In genomic region chr4:30945586-30945985, GRCh38 we compare ENCODE assay signal across 20 cellular contexts.
A peak's percentile ranks its signal among the peaks of the same experiment; 100 is the strongest.
DNase-seq lines count a peak whose midpoint lies in the region; ATAC-seq, FAIRE-seq and TF ChIP-seq lines count a peak whose summit lies in the region.
"Had no signal": no experiment of that assay in that cellular context is flagged by ENCODE, and none has a peak within 500 bp of the region (broad histone marks: within the 10 kb centered on the region; RNA-seq: fewer than 3 reads in every experiment).

No MANE protein-coding gene starts in this region.

- H3K36me3 Mint-ChIP-seq in astrocyte (ENCODE audit: low read depth, unreplicated experiment): no peaks in the 10 kb centered on the region
- H3K36me3 Mint-ChIP-seq: brain had no signal

- POLR2A ChIA-PET in HEK293 (lab: Yijun Ruan, JAX): no interaction called here

- H2AFZ ChIP-seq in astrocyte (ENCODE audit: low read depth, low read length): peak overlapping the region; percentile 48

- H3K9me3 ChIP-seq in HEK293 (ENCODE audit: control insufficient read depth, insufficient read depth, low read depth, low read length) (no peaks in the 10 kb centered on the region), astrocyte (ENCODE audit: insufficient read depth, low read depth, low read length) (no peaks in the 10 kb centered on the region)
- H3K9me3 ChIP-seq: spleen had no signal

- peaks cover 9% of the 10 kb centered on the region for H3K4me1 Mint-ChIP-seq in astrocyte (ENCODE audit: low read depth, unreplicated experiment)

- ATAC-seq in HG02981 (IDR thresholded peaks at IDR 0.05; ENCODE audit: unreplicated experiment) (no peak), GM21367 (IDR thresholded peaks at IDR 0.05; ENCODE audit: unreplicated experiment) (no peak)
- ATAC-seq: GM12878 had no signal

- H3K27ac Mint-ChIP-seq in astrocyte (ENCODE audit: unreplicated experiment): peak overlapping the region; percentile 59
- H3K27ac Mint-ChIP-seq: T-helper 2 cell treated with Interferon-gamma antibody and Interleukin-4, amounts not matched to agents 5 μg/mL and 100 μg/mL, for 36 hours had no signal

- TF ChIP-seq CTCF in HEK293 (tag by site-specific recombination; IDR thresholded peaks at IDR 0.05) (no peak), astrocyte (IDR thresholded peaks at IDR 0.05; ENCODE audit: insufficient read depth, low read depth, low read length) (no peak)

- no peaks in the 10 kb centered on the region for H3K79me2 ChIP-seq in astrocyte (ENCODE audit: insufficient read depth, low read length)

- H3K9me3 Mint-ChIP-seq in astrocyte (ENCODE audit: unreplicated experiment): no peaks in the 10 kb centered on the region
- H3K9me3 Mint-ChIP-seq: brain; T-helper 2 cell treated with Interferon-gamma antibody and Interleukin-4, amounts not matched to agents 5 μg/mL and 100 μg/mL, for 36 hours had no signal

- peaks cover 7% of the 10 kb centered on the region for H3K4me1 ChIP-seq in HEK293 (ENCODE audit: control insufficient read depth, insufficient read depth, low read length)
- H3K4me1 ChIP-seq in astrocyte (ENCODE audit: insufficient read depth, low read length): peaks cover 6% of the 10 kb centered on the region
- H3K4me1 ChIP-seq: spleen had no signal

- H3K4me3 Mint-ChIP-seq in astrocyte (ENCODE audit: unreplicated experiment): no peak overlapping the region
- H3K4me3 Mint-ChIP-seq: brain; T-helper 2 cell treated with Interferon-gamma antibody and Interleukin-4, amounts not matched to agents 5 μg/mL and 100 μg/mL, for 36 hours had no signal

- H4K20me1 ChIP-seq in astrocyte (ENCODE audit: insufficient read depth, low read length): no peaks in the 10 kb centered on the region

- H3K36me3 ChIP-seq in HEK293 (ENCODE audit: control insufficient read depth in 2 of 2, insufficient read depth in 1 of 2, low read length in 2 of 2): no peaks in the 10 kb centered on the region
- H3K36me3 ChIP-seq in astrocyte (ENCODE audit: insufficient read depth, low read length): no peaks in the 10 kb centered on the region
- H3K36me3 ChIP-seq: spleen had no signal

- H3K9ac ChIP-seq in astrocyte (ENCODE audit: low read length): no peak overlapping the region

- H3K4me2 ChIP-seq in astrocyte (ENCODE audit: low read length): peak overlapping the region; percentile 12

- no peak for FAIRE-seq in astrocyte (lab: Jason Lieb, UNC)
- FAIRE-seq: GM12878 had no signal

- H3K27me3 ChIP-seq in astrocyte (ENCODE audit: insufficient read depth, low read length): no peaks in the 10 kb centered on the region
- H3K27me3 ChIP-seq: dorsolateral prefrontal cortex, spleen had no signal

- H3K27me3 Mint-ChIP-seq in astrocyte (ENCODE audit: low read depth, unreplicated experiment): no peaks in the 10 kb centered on the region
- H3K27me3 Mint-ChIP-seq: brain had no signal

- H3K27ac ChIP-seq in HEK293 (ENCODE audit: extremely low read depth, low read depth, low read length): no peak overlapping the region; the same call in 1 of the 2 replicates
- no peak overlapping the region for H3K27ac ChIP-seq in astrocyte (ENCODE audit: low read depth, low read length)
- H3K27ac ChIP-seq: dorsolateral prefrontal cortex had no signal

- H3K4me3 ChIP-seq in HEK293 (ENCODE audit: low read depth, low read length) (no peak overlapping the region), astrocyte (ENCODE audit: insufficient read depth, low read depth, low read length) (no peak overlapping the region)
- H3K4me3 ChIP-seq: dorsolateral prefrontal cortex, GM12878, spleen had no signal

- DNase-seq in astrocyte (ENCODE audit: low read depth) (peak; percentile 65), iris pigment epithelial cell (ENCODE audit: low read depth) (peak; percentile 35), pulmonary artery endothelial cell (ENCODE audit: low read depth, low spot score) (peak; percentile 13), NCI-H187 treated with DMSO at 0.1 percent for 48 hours (lab: John Stamatoyannopoulos, UW) (no peak), epidermal melanocyte (ENCODE audit: insufficient read length, low spot score) (no peak)
- DNase-seq: activated CD4-positive, CD25-positive, alpha-beta regulatory T cell treated with anti-CD3 and anti-CD28 coated beads, Interleukin-2, amount 50 U/mL, for 72 hours; activated naive CD4-positive, alpha-beta T cell treated with Interleukin-2 at 50 U/mL for 16 hours; AML-193; dorsolateral prefrontal cortex; hippocampal formation; MM.1S; NCI-H1930; NCI-H446 treated with DMSO at 0.1 percent for 48 hours; spleen had no signal

- CTCF ChIA-PET in HEK293 (lab: Yijun Ruan, JAX): no interaction called here

TF ChIP-seq in HEK293, 187 proteins besides CTCF, POLR2A, EP300 and RAD21:
- peak; percentile 58; the same call in 1 of the 2 replicates for TF ChIP-seq GFI1B (tag by site-specific recombination; IDR thresholded peaks at IDR 0.05)
- TF ChIP-seq ZNF112 (tag by site-specific recombination; IDR thresholded peaks at IDR 0.05): no peak
- TF ChIP-seq PRDM6 (tag by site-specific recombination; IDR thresholded peaks at IDR 0.05): peak; percentile 52
- 0 out of 2 replicates have a peak, but pooled peaks have one; percentile 23 for TF ChIP-seq ZXDB (tag by site-specific recombination; IDR thresholded peaks at IDR 0.05)
- no peak for TF ChIP-seq BCL11B (tag by site-specific recombination; IDR thresholded peaks at IDR 0.05; ENCODE audit: low read depth)
- no peak for TF ChIP-seq SP7 (tag by site-specific recombination; IDR thresholded peaks at IDR 0.05)
- no peak for TF ChIP-seq ZNF571 (tag by site-specific recombination; IDR thresholded peaks at IDR 0.05)

Comparison
In these comparisons a context has a peak if more than half of its experiments do, and no peak if none do; other contexts are left out.
1. DNase-seq: peak in astrocyte (single experiment), iris pigment epithelial cell (single experiment) and pulmonary artery endothelial cell (single experiment); none in NCI-H187 treated with DMSO at 0.1 percent for 48 hours (single experiment) and epidermal melanocyte (single experiment).